In the genomic region with DNA sequence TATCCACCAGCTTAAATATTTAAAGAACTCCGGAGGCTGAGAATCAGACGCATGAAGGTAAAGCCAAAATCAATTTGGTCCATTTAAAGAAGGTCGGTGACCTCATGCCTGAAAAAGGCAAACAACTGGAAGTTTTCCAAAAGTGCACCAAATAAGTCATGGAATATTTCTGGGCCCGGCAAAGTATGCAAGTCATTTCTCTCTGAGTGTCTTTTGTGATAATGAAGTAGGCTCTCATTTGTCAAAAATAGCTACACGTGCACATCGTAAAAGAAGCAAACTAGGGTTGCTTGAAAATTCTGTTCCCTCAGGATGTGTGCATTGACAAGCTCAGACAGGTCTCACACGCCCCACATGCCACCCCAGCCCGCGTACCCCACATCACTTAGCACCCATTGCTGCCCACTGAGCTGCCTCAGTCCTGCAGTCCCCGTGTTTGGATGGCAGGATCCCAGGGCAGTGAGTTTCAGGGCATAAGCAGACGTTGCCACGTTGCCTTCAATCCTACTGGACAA, we compare ENCODE assay signal across 2 cellular contexts.
TF ChIP-seq lines count a peak whose summit lies in the region.

No MANE protein-coding gene starts in this region.

TF ChIP-seq in IMR-90, 13 proteins besides CTCF, POLR2A, EP300 and RAD21:
- TF ChIP-seq, protein P1, sequence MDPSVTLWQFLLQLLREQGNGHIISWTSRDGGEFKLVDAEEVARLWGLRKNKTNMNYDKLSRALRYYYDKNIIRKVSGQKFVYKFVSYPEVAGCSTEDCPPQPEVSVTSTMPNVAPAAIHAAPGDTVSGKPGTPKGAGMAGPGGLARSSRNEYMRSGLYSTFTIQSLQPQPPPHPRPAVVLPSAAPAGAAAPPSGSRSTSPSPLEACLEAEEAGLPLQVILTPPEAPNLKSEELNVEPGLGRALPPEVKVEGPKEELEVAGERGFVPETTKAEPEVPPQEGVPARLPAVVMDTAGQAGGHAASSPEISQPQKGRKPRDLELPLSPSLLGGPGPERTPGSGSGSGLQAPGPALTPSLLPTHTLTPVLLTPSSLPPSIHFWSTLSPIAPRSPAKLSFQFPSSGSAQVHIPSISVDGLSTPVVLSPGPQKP (IDR thresholded peaks at IDR 0.05; ENCODE audit: borderline replicate concordance, low read depth, low read length): no peak
- TF ChIP-seq MAFK (IDR thresholded peaks at IDR 0.05; ENCODE audit: low read depth, low read length) (no peak), BHLHE40 (IDR thresholded peaks at IDR 0.05; ENCODE audit: low read depth, low read length) (peak; percentile 12; the same call in 1 of the 2 replicates)

TF ChIP-seq in K562, 482 proteins besides CTCF, POLR2A, EP300 and RAD21 (continues in another document):
- TF ChIP-seq DPF2 (IDR thresholded peaks at IDR 0.05) (0 out of 2 replicates have a peak, but pooled peaks have one; percentile 38), KDM1A (IDR thresholded peaks at IDR 0.05) (no peak), JUND (IDR thresholded peaks at IDR 0.05; ENCODE audit: borderline replicate concordance, low read depth, low read length) (no peak), JUND (tag; IDR thresholded peaks at IDR 0.05; ENCODE audit: borderline replicate concordance, low read depth, low read length) (peak; percentile 60; the same call in 1 of the 3 replicates), SMAD1 (IDR thresholded peaks at IDR 0.05; ENCODE audit: low read depth, low read length, partially characterized antibody) (no peak), EP400 (IDR thresholded peaks at IDR 0.05) (0 out of 2 replicates have a peak, but pooled peaks have one; percentile 24), MEF2D (tag; conservative IDR thresholded peaks at IDR 0.05; ENCODE audit: low read depth) (peak; percentile 80), ZNF12 (CRISPR knock-in tag; IDR thresholded peaks at IDR 0.05) (no peak), GABPA (tag; conservative IDR thresholded peaks at IDR 0.05; ENCODE audit: low read depth) (no peak), MYC (IDR thresholded peaks at IDR 0.05; ENCODE audit: low read depth, low read length) (peak; percentile 33; the same call in 1 of the 2 replicates), MYC (CRISPR knock-in tag; IDR thresholded peaks at IDR 0.05; ENCODE audit: borderline replicate concordance, low read depth) (no peak), NFE2 (IDR thresholded peaks at IDR 0.05; ENCODE audit: low read depth) (peak; percentile 80), IRF2 (CRISPR knock-in tag; IDR thresholded peaks at IDR 0.05) (no peak), ATF7 (IDR thresholded peaks at IDR 0.05) (peak; percentile 64), L3MBTL2 (IDR thresholded peaks at IDR 0.05) (peak; percentile 57; the same call in 1 of the 2 replicates), NFIC (IDR thresholded peaks at IDR 0.05) (peak; percentile 84), SOX6 (IDR thresholded peaks at IDR 0.05) (0 out of 2 replicates have a peak, but pooled peaks have one; percentile 26), CBFA2T3 (IDR thresholded peaks at IDR 0.05) (peak; percentile 46; the same call in 1 of the 2 replicates), MAFG (tag; conservative IDR thresholded peaks at IDR 0.05) (peak; percentile 76), MEIS2 (IDR thresholded peaks at IDR 0.05; ENCODE audit: partially characterized antibody) (peak; percentile 16), TAL1 (IDR thresholded peaks at IDR 0.05) (peak; percentile 13; the same call in 1 of the 2 replicates), LEF1 (IDR thresholded peaks at IDR 0.05) (no peak), MAFF (IDR thresholded peaks at IDR 0.05; ENCODE audit: low read length) (peak; percentile 58; the same call in 1 of the 2 replicates), BHLHE40 (IDR thresholded peaks at IDR 0.05; ENCODE audit: low read length) (peak; percentile 87), MNT (conservative IDR thresholded peaks at IDR 0.05) (peak; percentile 71 to 78), ZNF316 (IDR thresholded peaks at IDR 0.05) (peak; percentile 71), MEF2A (IDR thresholded peaks at IDR 0.05; ENCODE audit: control insufficient read depth, low read depth, low read length) (peak; percentile 61; the same call in 1 of the 2 replicates), MAFK (IDR thresholded peaks at IDR 0.05; ENCODE audit: low read length) (no peak), USF1 (CRISPR knock-in tag; IDR thresholded peaks at IDR 0.05) (peak; percentile 35; the same call in 1 of the 2 replicates), SRF (CRISPR knock-in tag; IDR thresholded peaks at IDR 0.05) (peak; percentile 68 to 91; a peak in 3 of 4 replicates), NR2C2 (CRISPR knock-in tag; IDR thresholded peaks at IDR 0.05) (no peak), NR2C2 (tag; IDR thresholded peaks at IDR 0.05) (0 out of 2 replicates have a peak, but pooled peaks have one; percentile 23), JUN (IDR thresholded peaks at IDR 0.05; ENCODE audit: borderline replicate concordance, low read depth, low read length) (0 out of 2 replicates have a peak, but pooled peaks have one; percentile 40), JUN (CRISPR knock-in tag; IDR thresholded peaks at IDR 0.05; ENCODE audit: borderline replicate concordance) (no peak), ZFP36 (IDR thresholded peaks at IDR 0.05; ENCODE audit: low read depth, low read length, partially characterized antibody) (peak; percentile 30), SP2 (IDR thresholded peaks at IDR 0.05; ENCODE audit: extremely low read depth, low read depth, low read length, poor library complexity, severe bottlenecking) (no peak), ATF1 (CRISPR knock-in tag; IDR thresholded peaks at IDR 0.05) (no peak), ATF1 (tag; IDR thresholded peaks at IDR 0.05) (peak; percentile 21; the same call in 1 of the 2 replicates), HOXB6 (CRISPR knock-in tag; IDR thresholded peaks at IDR 0.05; ENCODE audit: borderline replicate concordance) (no peak), NCOR1 (IDR thresholded peaks at IDR 0.05) (0 out of 2 replicates have a peak, but pooled peaks have one; percentile 16), HDAC2 (IDR thresholded peaks at IDR 0.05) (peak; percentile 34; the same call in 1 of the 2 replicates), ZZZ3 (IDR thresholded peaks at IDR 0.05) (no peak), TCF3 (CRISPR knock-in tag; IDR thresholded peaks at IDR 0.05) (peak; percentile 50), C11orf30 (IDR thresholded peaks at IDR 0.05; ENCODE audit: low read depth) (peak; percentile 82), ZC3H8 (IDR thresholded peaks at IDR 0.05) (no peak), ZNF830 (CRISPR knock-in tag; IDR thresholded peaks at IDR 0.05) (no peak), MTF1 (CRISPR knock-in tag; IDR thresholded peaks at IDR 0.05; ENCODE audit: borderline replicate concordance) (no peak), ARID1B (IDR thresholded peaks at IDR 0.05) (peak; percentile 58), ESRRB (CRISPR knock-in tag; IDR thresholded peaks at IDR 0.05; ENCODE audit: borderline replicate concordance) (no peak)
- TF ChIP-seq, protein P2, sequence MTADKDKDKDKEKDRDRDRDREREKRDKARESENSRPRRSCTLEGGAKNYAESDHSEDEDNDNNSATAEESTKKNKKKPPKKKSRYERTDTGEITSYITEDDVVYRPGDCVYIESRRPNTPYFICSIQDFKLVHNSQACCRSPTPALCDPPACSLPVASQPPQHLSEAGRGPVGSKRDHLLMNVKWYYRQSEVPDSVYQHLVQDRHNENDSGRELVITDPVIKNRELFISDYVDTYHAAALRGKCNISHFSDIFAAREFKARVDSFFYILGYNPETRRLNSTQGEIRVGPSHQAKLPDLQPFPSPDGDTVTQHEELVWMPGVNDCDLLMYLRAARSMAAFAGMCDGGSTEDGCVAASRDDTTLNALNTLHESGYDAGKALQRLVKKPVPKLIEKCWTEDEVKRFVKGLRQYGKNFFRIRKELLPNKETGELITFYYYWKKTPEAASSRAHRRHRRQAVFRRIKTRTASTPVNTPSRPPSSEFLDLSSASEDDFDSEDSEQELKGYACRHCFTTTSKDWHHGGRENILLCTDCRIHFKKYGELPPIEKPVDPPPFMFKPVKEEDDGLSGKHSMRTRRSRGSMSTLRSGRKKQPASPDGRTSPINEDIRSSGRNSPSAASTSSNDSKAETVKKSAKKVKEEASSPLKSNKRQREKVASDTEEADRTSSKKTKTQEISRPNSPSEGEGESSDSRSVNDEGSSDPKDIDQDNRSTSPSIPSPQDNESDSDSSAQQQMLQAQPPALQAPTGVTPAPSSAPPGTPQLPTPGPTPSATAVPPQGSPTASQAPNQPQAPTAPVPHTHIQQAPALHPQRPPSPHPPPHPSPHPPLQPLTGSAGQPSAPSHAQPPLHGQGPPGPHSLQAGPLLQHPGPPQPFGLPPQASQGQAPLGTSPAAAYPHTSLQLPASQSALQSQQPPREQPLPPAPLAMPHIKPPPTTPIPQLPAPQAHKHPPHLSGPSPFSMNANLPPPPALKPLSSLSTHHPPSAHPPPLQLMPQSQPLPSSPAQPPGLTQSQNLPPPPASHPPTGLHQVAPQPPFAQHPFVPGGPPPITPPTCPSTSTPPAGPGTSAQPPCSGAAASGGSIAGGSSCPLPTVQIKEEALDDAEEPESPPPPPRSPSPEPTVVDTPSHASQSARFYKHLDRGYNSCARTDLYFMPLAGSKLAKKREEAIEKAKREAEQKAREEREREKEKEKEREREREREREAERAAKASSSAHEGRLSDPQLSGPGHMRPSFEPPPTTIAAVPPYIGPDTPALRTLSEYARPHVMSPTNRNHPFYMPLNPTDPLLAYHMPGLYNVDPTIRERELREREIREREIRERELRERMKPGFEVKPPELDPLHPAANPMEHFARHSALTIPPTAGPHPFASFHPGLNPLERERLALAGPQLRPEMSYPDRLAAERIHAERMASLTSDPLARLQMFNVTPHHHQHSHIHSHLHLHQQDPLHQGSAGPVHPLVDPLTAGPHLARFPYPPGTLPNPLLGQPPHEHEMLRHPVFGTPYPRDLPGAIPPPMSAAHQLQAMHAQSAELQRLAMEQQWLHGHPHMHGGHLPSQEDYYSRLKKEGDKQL (CRISPR knock-in tag; IDR thresholded peaks at IDR 0.05; ENCODE audit: borderline replicate concordance): no peak
- TF ChIP-seq, protein P3, sequence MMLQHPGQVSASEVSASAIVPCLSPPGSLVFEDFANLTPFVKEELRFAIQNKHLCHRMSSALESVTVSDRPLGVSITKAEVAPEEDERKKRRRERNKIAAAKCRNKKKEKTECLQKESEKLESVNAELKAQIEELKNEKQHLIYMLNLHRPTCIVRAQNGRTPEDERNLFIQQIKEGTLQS (IDR thresholded peaks at IDR 0.05): peak; percentile 77
- TF ChIP-seq, protein P3 (CRISPR knock-in tag; conservative IDR thresholded peaks at IDR 0.05): no peak
